In genomic region chr16:9971907-9972306, GRCh38 we compare ENCODE assay signal across 14 cellular contexts.
DNase-seq lines count a peak whose midpoint lies in the region; TF ChIP-seq lines count a peak whose summit lies in the region.
"Had no signal": no experiment of that assay in that cellular context is flagged by ENCODE, and none has a peak within 500 bp of the region (broad histone marks: within the 10 kb centered on the region; RNA-seq: fewer than 3 reads in every experiment).

No MANE protein-coding gene starts in this region.

- H3K56ac ChIP-seq in H9 (ENCODE audit: insufficient read length, low read depth, low read length), result no peak overlapping the region

- peaks cover 46% of the 10 kb centered on the region for H3K27me3 Mint-ChIP-seq in H9 (ENCODE audit: low read depth)

- no peak overlapping the region for H3K4me3 Mint-ChIP-seq in H9
- H3K4me3 Mint-ChIP-seq: CD4-positive, CD25-positive, alpha-beta regulatory T cell; IgD-negative memory B cell had no signal

- no peak overlapping the region for H2AK5ac ChIP-seq in H9 (ENCODE audit: insufficient read length, low read length)

- TF ChIP-seq EP300 in SK-N-SH (IDR thresholded peaks at IDR 0.05; ENCODE audit: borderline replicate concordance in 1 of 2, low read depth in 1 of 2, low read length in 1 of 2), result no peak

- H3K27ac Mint-ChIP-seq in H9, result peak overlapping the region in 2 of 3 experiments; percentile 38 to 74; a peak in 2 of 7 replicates
- H3K27ac Mint-ChIP-seq: CD4-positive, CD25-positive, alpha-beta regulatory T cell; IgD-negative memory B cell had no signal

- DNase-seq in H9 (peak; percentile 37), iPS DF 4.7 (ENCODE audit: extremely low read depth, low spot score) (peak; percentile 28), superior temporal gyrus (ENCODE audit: extremely low spot score) (no peak), SK-N-SH (no peak)
- DNase-seq in activated naive CD4-positive, alpha-beta T cell (lab: John Stamatoyannopoulos, UW), result no peak
- no peak for DNase-seq in activated naive CD4-positive, alpha-beta T cell treated with anti-CD3 and anti-CD28 coated beads, Interleukin-2, amount 50 U/mL, for 16 hours
- DNase-seq: ACHN; CD4-positive, CD25-positive, alpha-beta regulatory T cell; DMS53; GM23248 had no signal

- H3K9ac ChIP-seq in H9 (ENCODE audit: extremely low read depth, insufficient read length, low read length) (no peak overlapping the region), SK-N-SH (no peak overlapping the region)
- H3K9ac ChIP-seq: BLaER1 treated with 17β-estradiol and CSF1 and Interleukin-3, amounts not matched to agents 10 nM and 100 nM; GM23248 had no signal

- H4K5ac ChIP-seq in H9 (ENCODE audit: insufficient read length, low read depth, low read length), result no peak overlapping the region

- CTCF ChIA-PET in SK-N-SH (lab: Yijun Ruan, JAX), result no interaction called here

- H3K27ac ChIP-seq in H9 (ENCODE audit: insufficient read length, low read depth, low read length) (no peak overlapping the region), cingulate gyrus (ENCODE audit: low read depth, low read length) (peak overlapping the region; percentile 90), SK-N-SH (ENCODE audit: low read depth in 2 of 2, low read length in 1 of 2) (no peak overlapping the region)
- H3K27ac ChIP-seq: BLaER1 treated with 17β-estradiol and CSF1 and Interleukin-3, amounts not matched to agents 10 nM and 100 nM; GM23248 had no signal

- no peak overlapping the region for H2BK15ac ChIP-seq in H9 (ENCODE audit: low read depth, low read length)

- peaks cover 13 to 17% of the 10 kb centered on the region in 2 experiments for H3K9me3 Mint-ChIP-seq in H9
- H3K9me3 Mint-ChIP-seq: IgD-negative memory B cell had no signal

- H3K9me3 ChIP-seq in H9 (ENCODE audit: control insufficient read depth, low read depth, low read length) (no peaks in the 10 kb centered on the region), SK-N-SH (no peaks in the 10 kb centered on the region)
- H3K9me3 ChIP-seq: BLaER1 treated with 17β-estradiol and CSF1 and Interleukin-3, amounts not matched to agents 10 nM and 100 nM; HAP-1 had no signal

- H3F3A ChIP-seq in SK-N-SH (replicated peaks; ENCODE audit: insufficient read depth), result no peaks in the 10 kb centered on the region

- H4K20me1 ChIP-seq in H9 (ENCODE audit: control insufficient read depth, insufficient read depth, insufficient read length) (no peaks in the 10 kb centered on the region), SK-N-SH (ENCODE audit: insufficient read depth) (no peaks in the 10 kb centered on the region)
- H4K20me1 ChIP-seq: BLaER1 treated with 17β-estradiol and CSF1 and Interleukin-3, amounts not matched to agents 10 nM and 100 nM had no signal

- H3K36me3 Mint-ChIP-seq in H9 (ENCODE audit: insufficient read depth in 1 of 3, low read depth in 3 of 3), result peaks cover 2 to 19% (median 11%) of the 10 kb centered on the region in 3 experiments; a peak in 5 of 7 replicates
- H3K36me3 Mint-ChIP-seq: CD4-positive, CD25-positive, alpha-beta regulatory T cell; IgD-negative memory B cell had no signal

- no peaks in the 10 kb centered on the region for H3K23me2 ChIP-seq in H9 (ENCODE audit: insufficient read length, low read depth, low read length, poor library complexity, severe bottlenecking)

- no peak overlapping the region for H3K4ac ChIP-seq in H9 (ENCODE audit: low read depth, low read length)

- H3K9me2 ChIP-seq in SK-N-SH, result no peaks in the 10 kb centered on the region

- H3T11ph ChIP-seq in H9 (ENCODE audit: low read length), result no peak overlapping the region

- H3K23ac ChIP-seq in H9 (ENCODE audit: insufficient read length, low read depth, low read length), result no peak overlapping the region

- TF ChIP-seq RAD21 in SK-N-SH (IDR thresholded peaks at IDR 0.05; ENCODE audit: low read length), result no peak

- H3K79me2 ChIP-seq in H9 (ENCODE audit: insufficient read depth, low read length) (no peaks in the 10 kb centered on the region; the same call in 1 of the 2 replicates), SK-N-SH (ENCODE audit: insufficient read depth) (no peaks in the 10 kb centered on the region)

- H2BK120ac ChIP-seq in H9 (ENCODE audit: low read depth, low read length, poor library complexity, severe bottlenecking), result no peak overlapping the region

- H3K4me1 Mint-ChIP-seq in H9, result peaks cover 30% of the 10 kb centered on the region in 2 experiments

- H3K4me1 ChIP-seq in H9 (ENCODE audit: insufficient read depth, low read length) (peaks cover 10% of the 10 kb centered on the region), SK-N-SH (ENCODE audit: control insufficient read depth in 1 of 2, insufficient read depth in 2 of 2, low read depth in 1 of 2, low read length in 1 of 2) (no peaks in the 10 kb centered on the region)
- H3K4me1 ChIP-seq: HAP-1 had no signal

- H3K4me2 ChIP-seq in H9 (ENCODE audit: insufficient read depth, insufficient read length, low read length) (no peak overlapping the region), SK-N-SH (no peak overlapping the region)
- H3K4me2 ChIP-seq: BLaER1 treated with 17β-estradiol and CSF1 and Interleukin-3, amounts not matched to agents 10 nM and 100 nM had no signal

- H4K8ac ChIP-seq in H9 (replicated peaks; ENCODE audit: insufficient read length, low read depth, low read length), result no peak overlapping the region

- no peak overlapping the region for H3K14ac ChIP-seq in H9 (ENCODE audit: insufficient read depth, low read length)

- TF ChIP-seq CTCF in H9 (conservative IDR thresholded peaks at IDR 0.05), result no peak
- no peak for TF ChIP-seq CTCF in SK-N-SH (IDR thresholded peaks at IDR 0.05)

- H3K27me3 ChIP-seq in H9 (ENCODE audit: insufficient read depth, low read length) (peaks cover 8% of the 10 kb centered on the region; the same call in 1 of the 2 replicates), SK-N-SH (ENCODE audit: insufficient read depth) (no peaks in the 10 kb centered on the region)
- H3K27me3 ChIP-seq: BLaER1 treated with 17β-estradiol and CSF1 and Interleukin-3, amounts not matched to agents 10 nM and 100 nM had no signal

- H3K18ac ChIP-seq in H9 (ENCODE audit: insufficient read length, low read depth, low read length), result no peak overlapping the region

- POLR2A ChIA-PET in SK-N-SH (lab: Yijun Ruan, JAX), result no interaction called here

- H2AFZ ChIP-seq in H9 (ENCODE audit: low read length) (no peak overlapping the region), SK-N-SH (ENCODE audit: low read depth) (no peak overlapping the region)
- H2AFZ ChIP-seq: GM23248 had no signal

- H4K91ac ChIP-seq in H9 (ENCODE audit: insufficient read length, low read depth, low read length), result no peak overlapping the region

- H3K4me3 ChIP-seq in SK-N-SH (ENCODE audit: low read depth in 2 of 2, low read length in 1 of 2), result no peak overlapping the region
- H3K4me3 ChIP-seq: BLaER1 treated with 17β-estradiol and CSF1 and Interleukin-3, amounts not matched to agents 10 nM and 100 nM; GM23248; HAP-1 had no signal

- H3K36me3 ChIP-seq in SK-N-SH (replicated peaks in 1 of 2; ENCODE audit: control insufficient read depth in 1 of 2, insufficient read depth in 2 of 2, low read length in 1 of 2), result no peaks in the 10 kb centered on the region
- H3K36me3 ChIP-seq: BLaER1 treated with 17β-estradiol and CSF1 and Interleukin-3, amounts not matched to agents 10 nM and 100 nM; HAP-1 had no signal

- no peak overlapping the region for H2BK5ac ChIP-seq in H9 (ENCODE audit: insufficient read length, low read length)

- no peaks in the 10 kb centered on the region for H3K79me1 ChIP-seq in H9 (ENCODE audit: insufficient read depth, low read depth, low read length, poor library complexity, severe bottlenecking)

- H2BK20ac ChIP-seq in H9 (ENCODE audit: low read depth, low read length, poor library complexity, severe bottlenecking), result no peak overlapping the region

- WGBS in H9 (ENCODE audit: extremely low coverage, insufficient read length, low lambda C conversion rate), result no CpG with 5 or more reads among the region's 2 CpGs
- 16% methylated on average over 2 of the region's 2 CpGs for WGBS in SK-N-SH (ENCODE audit: low lambda C conversion rate)

- H2BK12ac ChIP-seq in H9 (ENCODE audit: insufficient read length, low read depth, low read length), result no peak overlapping the region

TF ChIP-seq in SK-N-SH, 30 proteins besides CTCF, POLR2A, EP300 and RAD21 (continues in another document):
- no peak for TF ChIP-seq TAF1 (IDR thresholded peaks at IDR 0.05; ENCODE audit: borderline replicate concordance, low read depth, low read length)
- TF ChIP-seq, protein P1, sequence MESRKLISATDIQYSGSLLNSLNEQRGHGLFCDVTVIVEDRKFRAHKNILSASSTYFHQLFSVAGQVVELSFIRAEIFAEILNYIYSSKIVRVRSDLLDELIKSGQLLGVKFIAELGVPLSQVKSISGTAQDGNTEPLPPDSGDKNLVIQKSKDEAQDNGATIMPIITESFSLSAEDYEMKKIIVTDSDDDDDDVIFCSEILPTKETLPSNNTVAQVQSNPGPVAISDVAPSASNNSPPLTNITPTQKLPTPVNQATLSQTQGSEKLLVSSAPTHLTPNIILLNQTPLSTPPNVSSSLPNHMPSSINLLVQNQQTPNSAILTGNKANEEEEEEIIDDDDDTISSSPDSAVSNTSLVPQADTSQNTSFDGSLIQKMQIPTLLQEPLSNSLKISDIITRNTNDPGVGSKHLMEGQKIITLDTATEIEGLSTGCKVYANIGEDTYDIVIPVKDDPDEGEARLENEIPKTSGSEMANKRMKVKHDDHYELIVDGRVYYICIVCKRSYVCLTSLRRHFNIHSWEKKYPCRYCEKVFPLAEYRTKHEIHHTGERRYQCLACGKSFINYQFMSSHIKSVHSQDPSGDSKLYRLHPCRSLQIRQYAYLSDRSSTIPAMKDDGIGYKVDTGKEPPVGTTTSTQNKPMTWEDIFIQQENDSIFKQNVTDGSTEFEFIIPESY (IDR thresholded peaks at IDR 0.05; ENCODE audit: borderline replicate concordance, low read depth), result no peak
- TF ChIP-seq, protein P2, sequence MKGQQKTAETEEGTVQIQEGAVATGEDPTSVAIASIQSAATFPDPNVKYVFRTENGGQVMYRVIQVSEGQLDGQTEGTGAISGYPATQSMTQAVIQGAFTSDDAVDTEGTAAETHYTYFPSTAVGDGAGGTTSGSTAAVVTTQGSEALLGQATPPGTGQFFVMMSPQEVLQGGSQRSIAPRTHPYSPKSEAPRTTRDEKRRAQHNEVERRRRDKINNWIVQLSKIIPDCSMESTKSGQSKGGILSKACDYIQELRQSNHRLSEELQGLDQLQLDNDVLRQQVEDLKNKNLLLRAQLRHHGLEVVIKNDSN (IDR thresholded peaks at IDR 0.05; ENCODE audit: borderline replicate concordance, low read depth), result no peak
- TF ChIP-seq GATA2 (CRISPR knock-in tag; IDR thresholded peaks at IDR 0.05), result no peak
- no peak for TF ChIP-seq NFIC (IDR thresholded peaks at IDR 0.05; ENCODE audit: borderline replicate concordance)

Comparison
In these comparisons a context has a peak if more than half of its experiments do, and no peak if none do; other contexts are left out.
1. DNase-seq: peak in H9 (single experiment) and iPS DF 4.7 (single experiment); none in activated naive CD4-positive, alpha-beta T cell (0 of 4), superior temporal gyrus (single experiment), SK-N-SH (single experiment) and activated naive CD4-positive, alpha-beta T cell treated with anti-CD3 and anti-CD28 coated beads, Interleukin-2, amount 50 U/mL, for 16 hours (single experiment).